6 cellular contexts compared by ENCODE assay signal in genomic region chr11:47018637-47019036, GRCh38.
"Had no signal": no experiment of that assay in that cellular context is flagged by ENCODE, and none has a peak within 500 bp of the region (broad histone marks: within the 10 kb centered on the region; RNA-seq: fewer than 3 reads in every experiment).

No MANE protein-coding gene starts in this region.

- H3K4me3 ChIP-seq: K562 had no signal

- H3K27ac Mint-ChIP-seq: IgD-negative memory B cell had no signal

- H3K27me3 Mint-ChIP-seq: IgD-negative memory B cell had no signal

- H3K27ac ChIP-seq: HL-60 had no signal

- DNase-seq: KBM-7, KG1 had no signal

- ATAC-seq: K562 had no signal

- H3K9me3 Mint-ChIP-seq: IgD-negative memory B cell had no signal

- FAIRE-seq: HTR-8/SVneo, K562 had no signal
